Comparison of ENCODE assay signal across 23 cellular contexts in genomic region chr21:21159253-21159899, GRCh38.
"Had no signal": no experiment of that assay in that cellular context is flagged by ENCODE, and none has a peak within 500 bp of the region (broad histone marks: within the 10 kb centered on the region; RNA-seq: fewer than 3 reads in every experiment).

No MANE protein-coding gene starts in this region.

- H3K4me1 ChIP-seq: esophagus muscularis mucosa, lower lobe of right lung, psoas muscle, suprapubic skin, vagina had no signal

- H2AFZ ChIP-seq: hepatocyte had no signal

- H3K4me3 Mint-ChIP-seq: activated B cell treated with CpG ODN at 0.5 μM for 24 hours; activated CD8-positive, alpha-beta T cell treated with anti-CD3 and anti-CD28 coated beads for 36 hours; natural killer cell; stimulated activated naive CD8-positive, alpha-beta T cell treated with anti-CD3 and anti-CD28 coated beads, Interleukin-15, amount 100 ng/mL, for 72 hours had no signal

- H3K79me2 ChIP-seq: hepatocyte had no signal

- H3K4me2 ChIP-seq: hepatocyte had no signal

- H3K36me3 ChIP-seq: esophagus muscularis mucosa, lower lobe of right lung, ovary, suprapubic skin, vagina had no signal

- ATAC-seq: activated CD8-positive, alpha-beta T cell treated with anti-CD3 and anti-CD28 coated beads for 36 hours; lower lobe of right lung; natural killer cell; psoas muscle; right cardiac atrium; stimulated activated naive CD8-positive, alpha-beta T cell treated with anti-CD3 and anti-CD28 coated beads, Interleukin-15, amount 100 ng/mL, for 72 hours had no signal

- H3K9me3 Mint-ChIP-seq: activated B cell treated with CpG ODN at 0.5 μM for 24 hours; activated CD8-positive, alpha-beta T cell treated with anti-CD3 and anti-CD28 coated beads for 36 hours; activated T-helper 2 cell treated with anti-CD3 and anti-CD28 coated beads, Interferon-gamma antibody, Interleukin-2, Interleukin-4, amounts not matched to agents 10 μg/mL and 5 μg/mL and 100 μg/mL, durations not matched to agents 14 hours and 24 hours and 36 hours; natural killer cell; stimulated activated naive CD8-positive, alpha-beta T cell treated with anti-CD3 and anti-CD28 coated beads, Interleukin-15, amount 100 ng/mL, for 72 hours had no signal

- H3K9me3 ChIP-seq: esophagus muscularis mucosa, lower lobe of right lung, ovary, psoas muscle, suprapubic skin, vagina had no signal

- H3K27ac ChIP-seq: esophagus muscularis mucosa, hepatocyte, lower lobe of right lung, ovary, psoas muscle, skin epidermis, suprapubic skin, vagina had no signal

- H3K36me3 Mint-ChIP-seq: natural killer cell had no signal

- H3K4me1 Mint-ChIP-seq: natural killer cell; stimulated activated naive CD8-positive, alpha-beta T cell treated with anti-CD3 and anti-CD28 coated beads, Interleukin-15, amount 100 ng/mL, for 72 hours had no signal

- H3K4me3 ChIP-seq: esophagus muscularis mucosa, hepatocyte, lower lobe of right lung, ovary, psoas muscle, skin epidermis, suprapubic skin, vagina had no signal

- H3K27me3 ChIP-seq: esophagus muscularis mucosa, hepatocyte, ovary, suprapubic skin, vagina had no signal

- H3K27me3 Mint-ChIP-seq: activated B cell treated with CpG ODN at 0.5 μM for 24 hours; activated CD8-positive, alpha-beta T cell treated with anti-CD3 and anti-CD28 coated beads for 36 hours; stimulated activated naive CD8-positive, alpha-beta T cell treated with anti-CD3 and anti-CD28 coated beads, Interleukin-15, amount 100 ng/mL, for 72 hours had no signal

- DNase-seq: activated B cell treated with CpG ODN at 0.5 μM for 24 hours; activated CD4-positive, alpha-beta T cell treated with anti-CD3 and anti-CD28 coated beads for 4 hours; activated CD8-positive, alpha-beta T cell treated with anti-CD3 and anti-CD28 coated beads for 36 hours; activated naive CD4-positive, alpha-beta T cell treated with anti-CD3 and anti-CD28 coated beads, Interleukin-2, amount 50 U/mL, for 16 hours; activated T-cell treated with anti-CD3 and anti-CD28 coated beads, Interleukin-2, amount 50 U/mL, for 1 hour; aorta; effector CD4-positive, alpha-beta T cell; foreskin fibroblast; lower lobe of right lung; natural killer cell; ovary; psoas muscle; right cardiac atrium; stimulated activated CD4-positive, alpha-beta T cell treated with anti-CD3 and anti-CD28 coated beads, Interleukin-2, amount 100 ng/mL, for 48 hours; stimulated activated naive CD8-positive, alpha-beta T cell treated with anti-CD3 and anti-CD28 coated beads, Interleukin-15, amount 100 ng/mL, for 72 hours; T-helper 9 cell; trophoblast cell had no signal

- H3K27ac Mint-ChIP-seq: activated B cell treated with CpG ODN at 0.5 μM for 24 hours; activated CD8-positive, alpha-beta T cell treated with anti-CD3 and anti-CD28 coated beads for 36 hours; activated T-helper 2 cell treated with anti-CD3 and anti-CD28 coated beads, Interferon-gamma antibody, Interleukin-2, Interleukin-4, amounts not matched to agents 10 μg/mL and 5 μg/mL and 100 μg/mL, durations not matched to agents 14 hours and 24 hours and 36 hours; natural killer cell; stimulated activated naive CD8-positive, alpha-beta T cell treated with anti-CD3 and anti-CD28 coated beads, Interleukin-15, amount 100 ng/mL, for 72 hours had no signal
